Comparison of ENCODE assay signal across 11 cellular contexts in the genomic region with DNA sequence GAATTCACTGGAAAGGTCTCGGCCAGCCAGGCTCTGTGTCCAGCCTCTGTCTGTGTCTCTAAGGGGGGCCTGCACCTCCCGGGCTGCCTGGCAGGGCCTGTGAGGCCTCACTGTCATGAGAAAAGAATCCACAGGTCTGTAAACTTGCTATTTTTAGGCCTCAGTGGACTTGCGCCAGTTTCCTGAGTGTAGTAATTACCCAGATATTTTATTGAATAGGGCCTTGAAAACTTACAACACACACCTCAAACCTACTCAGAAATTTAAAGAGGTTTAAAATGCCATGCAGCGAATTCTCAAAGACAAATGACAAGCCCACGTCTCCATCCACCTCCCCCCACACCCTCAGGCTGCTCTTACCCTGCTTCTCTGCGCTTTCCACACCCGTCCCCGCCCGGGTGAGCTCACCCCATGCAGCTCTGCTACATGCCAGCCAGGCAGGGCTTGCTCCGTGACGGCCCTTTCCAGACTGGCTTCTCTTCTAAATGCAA. TPM values are rescaled to one million over a fixed set of nuclear protein-coding genes. Genes with fewer than 3 reads are reported as not detected.
DNase-seq lines count a peak whose midpoint lies in the region; ATAC-seq and TF ChIP-seq lines count a peak whose summit lies in the region.
"Had no signal": no experiment of that assay in that cellular context is flagged by ENCODE, and none has a peak within 500 bp of the region (broad histone marks: within the 10 kb centered on the region; RNA-seq: fewer than 3 reads in every experiment).

No MANE protein-coding gene starts in this region.

- H3K36me3 Mint-ChIP-seq in activated T-cell treated with anti-CD3 and anti-CD28 coated beads, Interleukin-2, amount 50 U/mL, for 72 hours (ENCODE audit: insufficient read depth in 2 of 2) = no peaks in the 10 kb centered on the region
- H3K36me3 Mint-ChIP-seq: stimulated activated effector memory CD8-positive, alpha-beta T cell treated with anti-CD3 and anti-CD28 coated beads, Interleukin-12 subunit alpha, Interleukin-12 subunit beta, amount 100 ng/mL, for 72 hours had no signal

- H3K27ac ChIP-seq in upper lobe of left lung = peak overlapping the region; percentile 62 to 87 (median 69)

- H3K4me1 ChIP-seq in upper lobe of left lung = peaks cover 11 to 19% (median 13%) of the 10 kb centered on the region in 4 donors

- H3K9me3 Mint-ChIP-seq in activated T-cell treated with anti-CD3 and anti-CD28 coated beads, Interleukin-2, amount 50 U/mL, for 72 hours = no peaks in the 10 kb centered on the region
- H3K9me3 Mint-ChIP-seq: memory B cell; stimulated activated effector memory CD8-positive, alpha-beta T cell treated with anti-CD3 and anti-CD28 coated beads, Interleukin-12 subunit alpha, Interleukin-12 subunit beta, amount 100 ng/mL, for 72 hours had no signal

- H3K9me3 ChIP-seq in MG63 = no peaks in the 10 kb centered on the region
- no peaks in the 10 kb centered on the region for H3K9me3 ChIP-seq in upper lobe of left lung

- no peak for TF ChIP-seq EP300 in upper lobe of left lung (IDR thresholded peaks at IDR 0.05)

- ATAC-seq in upper lobe of left lung (ENCODE audit: low FRiP score in 2 of 2) = peak; percentile 76 to 90
- no peak for ATAC-seq in activated T-cell treated with anti-CD3 and anti-CD28 coated beads, Interleukin-2, amount 50 U/mL, for 72 hours (replicated peaks in 1 of 2)

- peaks cover 17% of the 10 kb centered on the region for H3K27me3 Mint-ChIP-seq in activated T-cell treated with anti-CD3 and anti-CD28 coated beads, Interleukin-2, amount 50 U/mL, for 72 hours (ENCODE audit: low read depth)

- no peak for TF ChIP-seq CTCF in cardiac fibroblast (IDR thresholded peaks at IDR 0.05; ENCODE audit: low read depth, low read length)
- TF ChIP-seq CTCF in upper lobe of left lung (IDR thresholded peaks at IDR 0.05) = no peak

- WGBS in upper lobe of left lung, 2 donors = 32 to 47% methylated on average over 11 of the region's 11 CpGs

- DNase-seq in MG63 (peak; percentile 87), cardiac fibroblast (ENCODE audit: low read depth in 2 of 2) (peak; percentile 88 to 91), kidney tubule cell (ENCODE audit: low spot score) (peak; percentile 90), upper lobe of left lung (peak; percentile 46 to 74), NCI-H345 (lab: John Stamatoyannopoulos, UW) (no peak), germinal center (ENCODE audit: low spot score) (no peak), T-helper 2 cell (no peak)
- no peak for DNase-seq in activated T-cell treated with anti-CD3 and anti-CD28 coated beads, Interleukin-2, amount 50 U/mL, for 72 hours
- DNase-seq: activated naive CD4-positive, alpha-beta T cell had no signal

- no peaks in the 10 kb centered on the region for H3K27me3 ChIP-seq in MG63
- no peaks in the 10 kb centered on the region for H3K27me3 ChIP-seq in upper lobe of left lung

- H3K4me1 Mint-ChIP-seq in activated T-cell treated with anti-CD3 and anti-CD28 coated beads, Interleukin-2, amount 50 U/mL, for 72 hours (ENCODE audit: low read depth) = peaks cover 17% of the 10 kb centered on the region

- no peak overlapping the region for H3K27ac Mint-ChIP-seq in activated T-cell treated with anti-CD3 and anti-CD28 coated beads, Interleukin-2, amount 50 U/mL, for 72 hours
- H3K27ac Mint-ChIP-seq: memory B cell; stimulated activated effector memory CD8-positive, alpha-beta T cell treated with anti-CD3 and anti-CD28 coated beads, Interleukin-12 subunit alpha, Interleukin-12 subunit beta, amount 100 ng/mL, for 72 hours had no signal

- no peak overlapping the region for H3K4me3 ChIP-seq in MG63
- H3K4me3 ChIP-seq in cardiac fibroblast (replicated peaks in 1 of 2; ENCODE audit: low read depth in 2 of 2, low read length in 2 of 2) = no peak overlapping the region
- H3K4me3 ChIP-seq in upper lobe of left lung = no peak overlapping the region

- H3K36me3 ChIP-seq in MG63 (no peaks in the 10 kb centered on the region), upper lobe of left lung (no peaks in the 10 kb centered on the region)

- no peak overlapping the region for H3K4me3 Mint-ChIP-seq in activated T-cell treated with anti-CD3 and anti-CD28 coated beads, Interleukin-2, amount 50 U/mL, for 72 hours
- H3K4me3 Mint-ChIP-seq: memory B cell; stimulated activated effector memory CD8-positive, alpha-beta T cell treated with anti-CD3 and anti-CD28 coated beads, Interleukin-12 subunit alpha, Interleukin-12 subunit beta, amount 100 ng/mL, for 72 hours had no signal

- TF ChIP-seq POLR2A in upper lobe of left lung (IDR thresholded peaks at IDR 0.05) = no peak

RNA-seq across cellular contexts. Expression of gene TENT4A, which starts 8.8 kb away (rescaled TPM):
- total RNA-seq in MG63 (2014; rRNA removed; shearing (Covaris generic); ENCODE audit: low replicate concordance) = 9.9 and 14.6 TPM in 2 replicates
- total RNA-seq in upper lobe of left lung = 10 to 100 TPM; 19.7 to 44.0 (median 27.3) TPM
- 10 to 100 TPM; 45.0 to 49.8 TPM for total RNA-seq in activated T-cell treated with anti-CD3 and anti-CD28 coated beads, Interleukin-2, amount 50 U/mL, for 72 hours

Comparison
In these comparisons a context has a peak if more than half of its experiments do, and no peak if none do; other contexts are left out.
1. DNase-seq: peak in MG63 (single experiment), cardiac fibroblast (2 of 2), kidney tubule cell (single experiment) and upper lobe of left lung (2 of 2); none in NCI-H345 (single experiment), germinal center (single experiment), T-helper 2 cell (0 of 5) and activated T-cell treated with anti-CD3 and anti-CD28 coated beads, Interleukin-2, amount 50 U/mL, for 72 hours (0 of 2).
2. ATAC-seq: peak in upper lobe of left lung (2 of 2); none in activated T-cell treated with anti-CD3 and anti-CD28 coated beads, Interleukin-2, amount 50 U/mL, for 72 hours (0 of 2).